ENCODE assay signal across 10 cellular contexts in the genomic region with DNA sequence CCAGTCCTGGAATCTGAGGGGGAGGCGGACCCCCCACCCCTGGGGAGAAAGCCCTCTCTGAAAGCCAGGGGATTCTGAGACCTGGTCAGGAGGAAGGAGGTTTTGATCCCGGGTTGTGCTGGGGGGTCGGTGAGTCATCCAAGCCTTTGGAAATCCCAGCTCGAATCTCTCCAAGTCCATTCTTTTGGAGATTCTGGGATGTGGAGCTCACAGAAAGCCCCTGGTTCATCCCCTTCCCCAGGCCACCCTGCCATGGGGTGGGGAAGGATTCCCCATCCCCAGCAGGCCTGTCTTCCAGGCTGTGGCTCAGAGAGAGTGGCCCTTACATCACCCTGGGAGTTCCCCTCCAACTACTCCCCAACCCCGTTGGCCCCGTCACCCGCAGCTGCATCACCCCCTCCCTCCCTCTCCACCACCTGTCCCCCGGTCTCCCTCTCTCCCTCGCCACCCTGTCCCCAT. TPM values are rescaled to one million over a fixed set of nuclear protein-coding genes. Genes with fewer than 3 reads are reported as not detected.
DNase-seq lines count a peak whose midpoint lies in the region; ATAC-seq and TF ChIP-seq lines count a peak whose summit lies in the region.
"Had no signal": no experiment of that assay in that cellular context is flagged by ENCODE, and none has a peak within 500 bp of the region (broad histone marks: within the 10 kb centered on the region; RNA-seq: fewer than 3 reads in every experiment).

No MANE protein-coding gene starts in this region.

- no peaks in the 10 kb centered on the region; the same call in 1 of the 2 replicates for H3K9me3 ChIP-seq in AG04450 (ENCODE audit: control insufficient read depth, insufficient read depth, low read length)
- no peaks in the 10 kb centered on the region for H3K9me3 ChIP-seq in fibroblast of lung (ENCODE audit: control insufficient read depth, insufficient read depth, low read depth, low read length)
- H3K9me3 ChIP-seq in tibial nerve, result no peaks in the 10 kb centered on the region

- H3K4me3 ChIP-seq in AG04450 (ENCODE audit: low read depth, low read length), result no peak overlapping the region
- H3K4me3 ChIP-seq in NB4 (ENCODE audit: low read depth, low read length), result no peak overlapping the region
- H3K4me3 ChIP-seq in fibroblast of lung (replicated peaks in 1 of 4; ENCODE audit: control extremely low read depth in 1 of 4, insufficient read depth in 1 of 4, low read depth in 3 of 4, low read length in 4 of 4), result no peak overlapping the region
- no peak overlapping the region for H3K4me3 ChIP-seq in tibial nerve

- no peak for ATAC-seq in HG03460 (IDR thresholded peaks at IDR 0.05; ENCODE audit: unreplicated experiment)
- ATAC-seq: left cardiac atrium had no signal

- peaks cover 10% of the 10 kb centered on the region for H3K27me3 ChIP-seq in AG04450 (ENCODE audit: control insufficient read depth, insufficient read depth, low read length)
- H3K27me3 ChIP-seq in fibroblast of lung (ENCODE audit: control insufficient read depth, insufficient read depth, low read length), result peaks cover 10% of the 10 kb centered on the region
- H3K27me3 ChIP-seq in tibial nerve, result peaks cover 0 to 11% of the 10 kb centered on the region in 2 donors

- 15 to 42% methylated on average over 7 to 8 of the region's 9 CpGs for WGBS in tibial nerve, 2 donors

- H3K4me2 ChIP-seq in fibroblast of lung (ENCODE audit: extremely low read depth, insufficient read depth, low read length), result no peak overlapping the region

- H3K79me2 ChIP-seq in fibroblast of lung (ENCODE audit: control insufficient read depth, insufficient read depth, low read length), result no peaks in the 10 kb centered on the region

- H3K9ac ChIP-seq in fibroblast of lung (ENCODE audit: insufficient read depth, low read length), result no peak overlapping the region

- POLR2A ChIA-PET in AG04450 (lab: Yijun Ruan, JAX), result no interaction called here

- no peak for TF ChIP-seq POLR2A in NB4 (IDR thresholded peaks at IDR 0.05; ENCODE audit: extremely low read depth, insufficient read length)
- TF ChIP-seq POLR2A in tibial nerve (IDR thresholded peaks at IDR 0.05), result no peak

- TF ChIP-seq CTCF in AG04450 (IDR thresholded peaks at IDR 0.05; ENCODE audit: low read depth, low read length) (no peak), NB4 (IDR thresholded peaks at IDR 0.05; ENCODE audit: low read depth, low read length) (no peak), fibroblast of lung (conservative IDR thresholded peaks at IDR 0.05 in 1 of 2, IDR thresholded peaks at IDR 0.05 in 1 of 2; ENCODE audit: low read depth in 1 of 2, low read length in 2 of 2) (no peak), tibial nerve (IDR thresholded peaks at IDR 0.05) (no peak)

- H3K27ac ChIP-seq in AG04450 (ENCODE audit: low read depth, low read length) (peak overlapping the region; percentile 52), fibroblast of lung (ENCODE audit: insufficient read depth, low read length) (no peak overlapping the region), tibial nerve (peak overlapping the region in 1 of 4 donors; percentile 29)

- H3K36me3 ChIP-seq in fibroblast of lung (ENCODE audit: control insufficient read depth, insufficient read depth, low read length) (no peaks in the 10 kb centered on the region), tibial nerve (no peaks in the 10 kb centered on the region)

- no peak overlapping the region for H2AFZ ChIP-seq in fibroblast of lung (ENCODE audit: low read length)

- peaks cover 26% of the 10 kb centered on the region for H3K4me1 ChIP-seq in fibroblast of lung (ENCODE audit: control insufficient read depth, extremely low read depth, insufficient read depth, low read length)
- H3K4me1 ChIP-seq in tibial nerve, result peaks cover 0 to 54% (median 35%) of the 10 kb centered on the region in 4 donors

- H4K20me1 ChIP-seq in fibroblast of lung (ENCODE audit: control insufficient read depth, extremely low read depth, insufficient read depth, low read length), result no peaks in the 10 kb centered on the region

- CTCF ChIA-PET in AG04450 (lab: Charles Lee), result no interaction called here

- no peak for TF ChIP-seq EP300 in tibial nerve (IDR thresholded peaks at IDR 0.05)

- DNase-seq in AG04450 (ENCODE audit: low read depth, low spot score) (no peak), GM19238 (ENCODE audit: insufficient read length, low spot score) (peak; percentile 70), NB4 (ENCODE audit: low read depth) (peak; percentile 40), fibroblast of lung (ENCODE audit: low read depth in 2 of 2) (peak; percentile 38 to 52), UCSD-AML1 (lab: John Stamatoyannopoulos, UW; ENCODE audit: unreplicated experiment) (no peak), tibial nerve (ENCODE audit: low spot score in 2 of 2) (no peak), retina (no peak)
- DNase-seq: left cardiac atrium had no signal

RNA-seq across cellular contexts. Expression of a gene that starts 14.3 kb away (rescaled TPM):
- not detected in 2 replicates for polyA plus RNA-seq in AG04450 (2011; rRNA removed)
- 0.37 TPM in 1 of 2 replicates, not detected in the other for polyA minus RNA-seq in AG04450 (2011; rRNA and poly(A)+ RNA removed)
- total RNA-seq in fibroblast of lung, result 0.26 and 0.50 TPM in 2 replicates
- polyA plus RNA-seq in fibroblast of lung, result 0.18 and 0.39 TPM in 2 replicates
- 0.16 and 0.51 TPM in 2 replicates for polyA plus RNA-seq in fibroblast of lung (2012)
- not detected in 2 replicates for polyA minus RNA-seq in fibroblast of lung (ENCODE audit: low replicate concordance)
- 1 to 10 TPM in 2 of 4 donors, under 1 TPM in 2; 0.63 to 2.1 (median 1.3) TPM for total RNA-seq in tibial nerve

RNA-seq across cellular contexts. Expression of a gene that starts 14.5 kb away (rescaled TPM):
- polyA plus RNA-seq in AG04450 (2011; rRNA removed), result 15.3 and 20.2 TPM in 2 replicates
- 14.6 and 24.9 TPM in 2 replicates for polyA minus RNA-seq in AG04450 (2011; rRNA and poly(A)+ RNA removed)
- total RNA-seq in fibroblast of lung, result 102 and 139 TPM in 2 replicates
- 31.6 and 71.5 TPM in 2 replicates for polyA plus RNA-seq in fibroblast of lung
- 38.4 and 86.3 TPM in 2 replicates for polyA plus RNA-seq in fibroblast of lung (2012)
- 91.2 and 178 TPM in 2 replicates for polyA minus RNA-seq in fibroblast of lung (ENCODE audit: low replicate concordance)
- total RNA-seq in tibial nerve, result 10 to 100 TPM; 42.9 to 49.4 (median 47.8) TPM

RNA-seq across cellular contexts. Expression of a gene that starts 24.8 kb away (rescaled TPM):
- not detected in 2 replicates for polyA plus RNA-seq in AG04450 (2011; rRNA removed)
- polyA minus RNA-seq in AG04450 (2011; rRNA and poly(A)+ RNA removed), result not detected in 2 replicates
- total RNA-seq in fibroblast of lung, result not detected in 2 replicates
- not detected in 2 replicates for polyA plus RNA-seq in fibroblast of lung
- polyA plus RNA-seq in fibroblast of lung (2012), result not detected in 2 replicates
- not detected in 2 replicates for polyA minus RNA-seq in fibroblast of lung (ENCODE audit: low replicate concordance)
- not detected for total RNA-seq in tibial nerve
- total RNA-seq: NCI-H460 had no signal

RNA-seq across cellular contexts. Expression of a gene that starts 51.4 kb away (rescaled TPM):
- polyA plus RNA-seq in AG04450 (2011; rRNA removed), result 57.0 and 66.8 TPM in 2 replicates
- polyA minus RNA-seq in AG04450 (2011; rRNA and poly(A)+ RNA removed), result 109 and 133 TPM in 2 replicates
- 66.8 and 98.3 TPM in 2 replicates for total RNA-seq in fibroblast of lung
- 44.8 and 53.1 TPM in 2 replicates for polyA plus RNA-seq in fibroblast of lung
- 52.4 and 59.6 TPM in 2 replicates for polyA plus RNA-seq in fibroblast of lung (2012)
- 258 and 297 TPM in 2 replicates for polyA minus RNA-seq in fibroblast of lung (ENCODE audit: low replicate concordance)
- 100 to 1,000 TPM; 115 to 172 (median 134) TPM for total RNA-seq in tibial nerve

Comparison
In these comparisons a context has a peak if more than half of its experiments do, and no peak if none do; other contexts are left out.
1. DNase-seq: peak in GM19238 (single experiment), NB4 (single experiment) and fibroblast of lung (2 of 2); none in AG04450 (single experiment), UCSD-AML1 (single experiment), tibial nerve (0 of 2) and retina (single experiment).